ENCODE assay signal across 8 cellular contexts in genomic region chr7:50959560-50959959, GRCh38.
"Had no signal": no experiment of that assay in that cellular context is flagged by ENCODE, and none has a peak within 500 bp of the region (broad histone marks: within the 10 kb centered on the region; RNA-seq: fewer than 3 reads in every experiment).

No MANE protein-coding gene starts in this region.

- H3K4me3 Mint-ChIP-seq: IgD-negative memory B cell had no signal

- H3K9ac ChIP-seq: KMS-11 had no signal

- H3K27ac Mint-ChIP-seq: IgD-negative memory B cell had no signal

- DNase-seq: IMR-90, KBM-7, KG1 had no signal

- H3K4me3 ChIP-seq: K562 had no signal

- H3K36me3 Mint-ChIP-seq: IgD-negative memory B cell had no signal

- ATAC-seq: HepG2, K562 had no signal

- H3K4me2 ChIP-seq: KMS-11 had no signal

- H3K4me1 Mint-ChIP-seq: IgD-negative memory B cell had no signal

- H3K27ac ChIP-seq: HL-60, KMS-11 had no signal
